In genomic region chr12:14883663-14884062, GRCh38 we compare ENCODE assay signal across 16 cellular contexts. TPM values are rescaled to one million over a fixed set of nuclear protein-coding genes. Genes with fewer than 3 reads are reported as not detected.
DNase-seq lines count a peak whose midpoint lies in the region; ATAC-seq and TF ChIP-seq lines count a peak whose summit lies in the region.
"Had no signal": no experiment of that assay in that cellular context is flagged by ENCODE, and none has a peak within 500 bp of the region (broad histone marks: within the 10 kb centered on the region; RNA-seq: fewer than 3 reads in every experiment).

No MANE protein-coding gene starts in this region.

- H3K4me1 ChIP-seq in Loucy (ENCODE audit: insufficient read depth, low read length, poor library complexity, severe bottlenecking) (peaks cover 29% of the 10 kb centered on the region), SJCRH30 (peaks cover 33% of the 10 kb centered on the region), suprapubic skin (peaks cover 28% of the 10 kb centered on the region), right lobe of liver (no peaks in the 10 kb centered on the region)

- H3K9me2 ChIP-seq in Loucy (replicated peaks; ENCODE audit: low read depth, low read length) = no peaks in the 10 kb centered on the region

- no peak for ATAC-seq in HG02870 (IDR thresholded peaks at IDR 0.05; ENCODE audit: unreplicated experiment)
- ATAC-seq in GM19351 (IDR thresholded peaks at IDR 0.05; ENCODE audit: unreplicated experiment) = no peak
- ATAC-seq in right lobe of liver = no peak
- ATAC-seq: Panc1 had no signal

- H3K4me3 Mint-ChIP-seq in activated CD4-positive, alpha-beta memory T cell treated with anti-CD3 and anti-CD28 coated beads, Interleukin-2, amount 10 ng/mL, durations not matched to agents 7 days and 5 days = no peak overlapping the region
- H3K4me3 Mint-ChIP-seq: activated CD4-positive, alpha-beta T cell treated with anti-CD3 and anti-CD28 coated beads, Interleukin-2, amount 10 ng/mL, durations not matched to agents 24 days and 14 days; activated T-helper 1 cell treated with anti-CD3 and anti-CD28 coated beads, Interleukin-12 subunit alpha, Interleukin-12 subunit beta, Interleukin-2, Interleukin-4 antibody, amounts not matched to agents 30 ng/mL and 10 ng/mL and 1 ng/mL, durations not matched to agents 14 hours and 24 hours and 36 hours had no signal

- POLR2A ChIA-PET in activated CD4-positive, alpha-beta memory T cell treated with anti-CD3 and anti-CD28 coated beads, Interleukin-2, amount 10 ng/mL, durations not matched to agents 7 days and 5 days (lab: Charles Lee) = interaction anchor here (1.6 kb wide), 1 partner anchor 78 kb away, joined by 4 read pairs; the partner anchor contains the start of gene ARHGDIB

- peak overlapping the region; percentile 70 for H3K27ac ChIP-seq in SJCRH30
- peak overlapping the region; percentile 81 for H3K27ac ChIP-seq in suprapubic skin
- no peak overlapping the region for H3K27ac ChIP-seq in right lobe of liver
- H3K27ac ChIP-seq: neutrophil had no signal

- no peaks in the 10 kb centered on the region for H3K79me2 ChIP-seq in Loucy (ENCODE audit: insufficient read depth, low read length)

- H3K9me3 Mint-ChIP-seq in activated CD4-positive, alpha-beta memory T cell treated with anti-CD3 and anti-CD28 coated beads, Interleukin-2, amount 10 ng/mL, durations not matched to agents 7 days and 5 days = no peaks in the 10 kb centered on the region

- H2AFZ ChIP-seq in Loucy (ENCODE audit: low read length) = no peak overlapping the region

- peaks cover 32% of the 10 kb centered on the region for H3K27me3 Mint-ChIP-seq in activated CD4-positive, alpha-beta memory T cell treated with anti-CD3 and anti-CD28 coated beads, Interleukin-2, amount 10 ng/mL, durations not matched to agents 7 days and 5 days

- TF ChIP-seq POLR2A in suprapubic skin (IDR thresholded peaks at IDR 0.05) (no peak), right lobe of liver (IDR thresholded peaks at IDR 0.05) (no peak)

- H3K4me1 Mint-ChIP-seq in activated CD4-positive, alpha-beta memory T cell treated with anti-CD3 and anti-CD28 coated beads, Interleukin-2, amount 10 ng/mL, durations not matched to agents 7 days and 5 days = peaks cover 18% of the 10 kb centered on the region

- no peak for TF ChIP-seq EP300 in suprapubic skin (IDR thresholded peaks at IDR 0.05)

- H3K9me3 ChIP-seq in Loucy (ENCODE audit: insufficient read depth, low read depth, low read length) = no peaks in the 10 kb centered on the region
- no peaks in the 10 kb centered on the region for H3K9me3 ChIP-seq in SJCRH30 (replicated peaks)
- no peaks in the 10 kb centered on the region for H3K9me3 ChIP-seq in suprapubic skin
- H3K9me3 ChIP-seq in right lobe of liver = no peaks in the 10 kb centered on the region
- H3K9me3 ChIP-seq: neutrophil had no signal

- peak; percentile 69 for DNase-seq in SJCRH30
- DNase-seq in left kidney (ENCODE audit: low read depth, low spot score) = peak; percentile 26
- no peak for DNase-seq in suprapubic skin (ENCODE audit: low spot score in 2 of 2)
- DNase-seq in activated CD4-positive, alpha-beta memory T cell treated with anti-CD3 and anti-CD28 coated beads, Interleukin-2, amount 10 ng/mL, durations not matched to agents 7 days and 5 days = no peak
- DNase-seq in right lobe of liver = no peak
- DNase-seq: activated CD4-positive, alpha-beta T cell treated with anti-CD3 and anti-CD28 coated beads, Interleukin-2, amount 10 ng/mL, durations not matched to agents 24 days and 14 days; GOT3; stimulated activated CD4-positive, alpha-beta T cell treated with anti-CD3 and anti-CD28 coated beads, Interleukin-15, amount 100 ng/mL, for 24 hours had no signal

- peak overlapping the region; percentile 61 for H3K4me2 ChIP-seq in Loucy (ENCODE audit: low read depth, low read length, poor library complexity, severe bottlenecking)

- no peak overlapping the region for H3K4me3 ChIP-seq in Loucy (ENCODE audit: low read length, poor library complexity, severe bottlenecking)
- no peak overlapping the region for H3K4me3 ChIP-seq in SJCRH30
- H3K4me3 ChIP-seq in suprapubic skin = peak overlapping the region; percentile 40
- H3K4me3 ChIP-seq in right lobe of liver = no peak overlapping the region
- H3K4me3 ChIP-seq: lung had no signal

- 61% methylated on average over 10 of the region's 10 CpGs for WGBS in suprapubic skin
- WGBS in right lobe of liver (ENCODE audit: insufficient coverage, low coverage, low lambda C conversion rate, missing lambda C conversion rate) = 81% methylated on average over 10 of the region's 10 CpGs

- H3K27me3 ChIP-seq in Loucy (ENCODE audit: insufficient read depth, low read length, poor library complexity, severe bottlenecking) (no peaks in the 10 kb centered on the region), SJCRH30 (no peaks in the 10 kb centered on the region), suprapubic skin (no peaks in the 10 kb centered on the region), right lobe of liver (no peaks in the 10 kb centered on the region)

- H3K9ac ChIP-seq in Loucy (ENCODE audit: low read depth, low read length, poor library complexity, severe bottlenecking) = no peak overlapping the region

- no peaks in the 10 kb centered on the region for H3F3A ChIP-seq in Loucy (ENCODE audit: low read depth)

- CTCF ChIA-PET in activated CD4-positive, alpha-beta memory T cell treated with anti-CD3 and anti-CD28 coated beads, Interleukin-2, amount 10 ng/mL, durations not matched to agents 7 days and 5 days (lab: Charles Lee) = interaction anchor here (0.6 kb wide), 1 partner anchor 212 kb away, joined by 3 read pairs; no protein-coding TSS in a partner anchor

- no peak overlapping the region for H3K27ac Mint-ChIP-seq in activated CD4-positive, alpha-beta memory T cell treated with anti-CD3 and anti-CD28 coated beads, Interleukin-2, amount 10 ng/mL, durations not matched to agents 7 days and 5 days
- H3K27ac Mint-ChIP-seq: activated CD4-positive, alpha-beta T cell treated with anti-CD3 and anti-CD28 coated beads, Interleukin-2, amount 10 ng/mL, durations not matched to agents 24 days and 14 days; activated T-helper 1 cell treated with anti-CD3 and anti-CD28 coated beads, Interleukin-12 subunit alpha, Interleukin-12 subunit beta, Interleukin-2, Interleukin-4 antibody, amounts not matched to agents 30 ng/mL and 10 ng/mL and 1 ng/mL, durations not matched to agents 14 hours and 24 hours and 36 hours had no signal

- intact Hi-C loops in right lobe of liver (cut with DNase I) = no loop called here

- peaks cover 5% of the 10 kb centered on the region for H3K36me3 Mint-ChIP-seq in activated CD4-positive, alpha-beta memory T cell treated with anti-CD3 and anti-CD28 coated beads, Interleukin-2, amount 10 ng/mL, durations not matched to agents 7 days and 5 days (ENCODE audit: low read depth)

- H4K20me1 ChIP-seq in Loucy (ENCODE audit: insufficient read depth, low read length, poor library complexity, severe bottlenecking) = no peaks in the 10 kb centered on the region

- H3K36me3 ChIP-seq in Loucy (ENCODE audit: insufficient read depth, low read length) (no peaks in the 10 kb centered on the region), SJCRH30 (no peaks in the 10 kb centered on the region), suprapubic skin (no peaks in the 10 kb centered on the region), right lobe of liver (no peaks in the 10 kb centered on the region)
- H3K36me3 ChIP-seq: neutrophil had no signal

- no peak for TF ChIP-seq CTCF in Loucy (conservative IDR thresholded peaks at IDR 0.05; ENCODE audit: low read length)
- no peak for TF ChIP-seq CTCF in suprapubic skin (IDR thresholded peaks at IDR 0.05)
- TF ChIP-seq CTCF in right lobe of liver (IDR thresholded peaks at IDR 0.05) = no peak

RNA-seq across cellular contexts. Expression of gene MGP, which starts 2.0 kb away (rescaled TPM):
- 2.8 and 3.2 TPM in 2 replicates for total RNA-seq in SJCRH30 (2014; rRNA removed; shearing (Covaris generic))
- total RNA-seq in suprapubic skin = 100 to 1,000 TPM in 1 of 4 donors, 10 to 100 TPM in 3; 43.5 to 135 (median 58.3) TPM
- not detected for total RNA-seq in activated CD4-positive, alpha-beta memory T cell treated with anti-CD3 and anti-CD28 coated beads, Interleukin-2, amount 10 ng/mL, durations not matched to agents 7 days and 5 days
- 10 to 100 TPM in 2 of 6 experiments, 1 to 10 TPM in 4; 4.7 to 15.1 (median 7.1) TPM for total RNA-seq in right lobe of liver
- total RNA-seq: activated CD4-positive, alpha-beta T cell treated with anti-CD3 and anti-CD28 coated beads, Interleukin-2, amount 10 ng/mL, durations not matched to agents 24 days and 14 days; activated T-helper 1 cell treated with anti-CD3 and anti-CD28 coated beads, Interleukin-12 subunit alpha, Interleukin-12 subunit beta, Interleukin-2, Interleukin-4 antibody, amounts not matched to agents 30 ng/mL and 10 ng/mL and 1 ng/mL, durations not matched to agents 14 hours and 24 hours and 36 hours; LHCN-M2 had no signal

RNA-seq across cellular contexts. Expression of gene ART4, which starts 40.3 kb away (rescaled TPM):
- total RNA-seq in SJCRH30 (2014; rRNA removed; shearing (Covaris generic)) = not detected in 2 replicates
- total RNA-seq in suprapubic skin (1 to 10 TPM in 1 of 4 donors, under 1 TPM in 2, not detected in 1; 0.17 to 1.3 (median 0.42) TPM), right lobe of liver (10 to 100 TPM; 19.6 to 43.5 (median 25.1) TPM)
- not detected for total RNA-seq in activated CD4-positive, alpha-beta memory T cell treated with anti-CD3 and anti-CD28 coated beads, Interleukin-2, amount 10 ng/mL, durations not matched to agents 7 days and 5 days
- total RNA-seq: activated CD4-positive, alpha-beta T cell treated with anti-CD3 and anti-CD28 coated beads, Interleukin-2, amount 10 ng/mL, durations not matched to agents 24 days and 14 days; activated T-helper 1 cell treated with anti-CD3 and anti-CD28 coated beads, Interleukin-12 subunit alpha, Interleukin-12 subunit beta, Interleukin-2, Interleukin-4 antibody, amounts not matched to agents 30 ng/mL and 10 ng/mL and 1 ng/mL, durations not matched to agents 14 hours and 24 hours and 36 hours; LHCN-M2 had no signal

RNA-seq across cellular contexts. Expression of gene ERP27, which starts 54.7 kb away (rescaled TPM):
- not detected in 2 replicates for total RNA-seq in SJCRH30 (2014; rRNA removed; shearing (Covaris generic))
- 1 to 10 TPM in 1 of 4 donors, under 1 TPM in 2, not detected in 1; 0.21 to 2.5 (median 0.91) TPM for total RNA-seq in suprapubic skin
- total RNA-seq in activated CD4-positive, alpha-beta memory T cell treated with anti-CD3 and anti-CD28 coated beads, Interleukin-2, amount 10 ng/mL, durations not matched to agents 7 days and 5 days = 1 to 10 TPM; 7.2 to 8.5 TPM
- total RNA-seq in right lobe of liver = 1 to 10 TPM in 1 of 6 experiments, under 1 TPM in 3, not detected in 2; 0.26 to 1.0 (median 0.39) TPM
- total RNA-seq: LHCN-M2 had no signal

Comparison
In these comparisons a context has a peak if more than half of its experiments do, and no peak if none do; other contexts are left out.
1. DNase-seq: peak in SJCRH30 (2 of 2) and left kidney (single experiment); none in suprapubic skin (0 of 2), activated CD4-positive, alpha-beta memory T cell treated with anti-CD3 and anti-CD28 coated beads, Interleukin-2, amount 10 ng/mL, durations not matched to agents 7 days and 5 days (single experiment) and right lobe of liver (0 of 3).
2. H3K27ac ChIP-seq: peak in SJCRH30 (single experiment) and suprapubic skin (single experiment); none in right lobe of liver (0 of 3).
3. RNA of gene ART4, which starts 40.3 kb away (total RNA-seq): 19.6 to 43.5 TPM in right lobe of liver; 0.17 to 1.3 TPM in suprapubic skin, not detected in SJCRH30 and not detected in activated CD4-positive, alpha-beta memory T cell treated with anti-CD3 and anti-CD28 coated beads, Interleukin-2, amount 10 ng/mL, durations not matched to agents 7 days and 5 days; every median in the first group is over 4 times any median in the second.